In genomic region chr19:45200614-45201013, GRCh38 we compare ENCODE assay signal across 12 cellular contexts. TPM values are rescaled to one million over a fixed set of nuclear protein-coding genes. Genes with fewer than 3 reads are reported as not detected.
DNase-seq lines count a peak whose midpoint lies in the region; TF ChIP-seq lines count a peak whose summit lies in the region.
"Had no signal": no experiment of that assay in that cellular context is flagged by ENCODE, and none has a peak within 500 bp of the region (broad histone marks: within the 10 kb centered on the region; RNA-seq: fewer than 3 reads in every experiment).

No MANE protein-coding gene starts in this region.

- TF ChIP-seq CTCF in fibroblast of the aortic adventitia (IDR thresholded peaks at IDR 0.05; ENCODE audit: insufficient read depth, low read length), result peak; percentile 46

- H3K27ac Mint-ChIP-seq in activated CD4-positive, alpha-beta memory T cell treated with anti-CD3 and anti-CD28 coated beads for 36 hours, result no peak overlapping the region
- H3K27ac Mint-ChIP-seq: stimulated activated naive CD8-positive, alpha-beta T cell treated with anti-CD3 and anti-CD28 coated beads, Interleukin-15, Interleukin-2, amounts not matched to agents 100 ng/mL and 50 ng/mL, for 24 hours had no signal

- H3K4me3 ChIP-seq in SJCRH30 (no peak overlapping the region), fibroblast of the aortic adventitia (ENCODE audit: low read depth, low read length) (no peak overlapping the region)

- no peak overlapping the region for H3K4me3 Mint-ChIP-seq in activated CD4-positive, alpha-beta memory T cell treated with anti-CD3 and anti-CD28 coated beads for 36 hours
- H3K4me3 Mint-ChIP-seq: stimulated activated naive CD8-positive, alpha-beta T cell treated with anti-CD3 and anti-CD28 coated beads, Interleukin-15, Interleukin-2, amounts not matched to agents 100 ng/mL and 50 ng/mL, for 24 hours had no signal

- H3K27me3 Mint-ChIP-seq in activated CD4-positive, alpha-beta memory T cell treated with anti-CD3 and anti-CD28 coated beads for 36 hours, result no peaks in the 10 kb centered on the region
- H3K27me3 Mint-ChIP-seq: stimulated activated naive CD8-positive, alpha-beta T cell treated with anti-CD3 and anti-CD28 coated beads, Interleukin-15, Interleukin-2, amounts not matched to agents 100 ng/mL and 50 ng/mL, for 24 hours had no signal

- no peaks in the 10 kb centered on the region for H3K9me3 ChIP-seq in SJCRH30 (replicated peaks)

- H3K9me3 Mint-ChIP-seq in activated CD4-positive, alpha-beta memory T cell treated with anti-CD3 and anti-CD28 coated beads for 36 hours, result no peaks in the 10 kb centered on the region
- H3K9me3 Mint-ChIP-seq: stimulated activated naive CD8-positive, alpha-beta T cell treated with anti-CD3 and anti-CD28 coated beads, Interleukin-15, Interleukin-2, amounts not matched to agents 100 ng/mL and 50 ng/mL, for 24 hours had no signal

- H3K36me3 Mint-ChIP-seq in activated CD4-positive, alpha-beta memory T cell treated with anti-CD3 and anti-CD28 coated beads for 36 hours, result no peaks in the 10 kb centered on the region

- H3K4me1 ChIP-seq in SJCRH30, result no peaks in the 10 kb centered on the region

- no peaks in the 10 kb centered on the region for H3K36me3 ChIP-seq in SJCRH30

- POLR2A ChIA-PET in activated CD4-positive, alpha-beta memory T cell treated with anti-CD3 and anti-CD28 coated beads for 36 hours (lab: Charles Lee), result no interaction called here

- CTCF ChIA-PET in activated CD4-positive, alpha-beta memory T cell treated with anti-CD3 and anti-CD28 coated beads for 36 hours (lab: Charles Lee), result interaction anchor here (0.7 to 1.2 kb wide), 2 partner anchors 48 to 138 kb away, joined by 4 to 6 read pairs; no protein-coding TSS in a partner anchor

- peak; percentile 7 for DNase-seq in DMS153 (lab: John Stamatoyannopoulos, UW)
- no peak for DNase-seq in DMS153 treated with DMSO at 0.1 percent for 48 hours (lab: John Stamatoyannopoulos, UW; ENCODE audit: unreplicated experiment)
- peak; percentile 42 to 60 for DNase-seq in SJCRH30
- DNase-seq in fibroblast of the aortic adventitia (ENCODE audit: low read depth), result peak; percentile 67
- DNase-seq in posterior cingulate gyrus, result peak in 6 of 10 donors; percentile 17 to 92 (median 34)
- no peak for DNase-seq in activated CD4-positive, alpha-beta memory T cell treated with anti-CD3 and anti-CD28 coated beads for 36 hours
- DNase-seq in activated effector memory CD4-positive, alpha-beta T cell treated with Interleukin-2 at 50 U/mL for 16 hours, result no peak
- no peak for DNase-seq in GM19238 (ENCODE audit: insufficient read length, low spot score)
- DNase-seq: 8988T; activated naive CD4-positive, alpha-beta T cell treated with anti-CD3 and anti-CD28 coated beads, Interleukin-2, amount 50 U/mL, for 16 hours; HCEC 1CT had no signal

- no peaks in the 10 kb centered on the region for H3K4me1 Mint-ChIP-seq in activated CD4-positive, alpha-beta memory T cell treated with anti-CD3 and anti-CD28 coated beads for 36 hours (ENCODE audit: low read depth)

- H3K27ac ChIP-seq in SJCRH30, result no peak overlapping the region

- peaks cover 2% of the 10 kb centered on the region; the same call in 1 of the 2 replicates for H3K27me3 ChIP-seq in SJCRH30

- intact Hi-C loops in posterior cingulate gyrus (cut with DNase I), result loop anchor here (5.0 kb wide), 1 partner anchor 137 kb away; no protein-coding TSS in a partner anchor
- intact Hi-C loops in activated CD4-positive, alpha-beta memory T cell treated with anti-CD3 and anti-CD28 coated beads for 36 hours (cut with micrococcal nuclease), result no loop called here

RNA-seq across cellular contexts. Expression of gene BLOC1S3, which starts 22.0 kb away (rescaled TPM):
- total RNA-seq in SJCRH30 (2014; rRNA removed; shearing (Covaris generic)), result 2.1 and 2.6 TPM in 2 replicates
- total RNA-seq in fibroblast of the aortic adventitia (ENCODE audit: low replicate concordance), result 7.7 and 16.1 TPM in 2 replicates
- 10 to 100 TPM; 10.4 to 11.8 TPM for total RNA-seq in activated CD4-positive, alpha-beta memory T cell treated with anti-CD3 and anti-CD28 coated beads for 36 hours

RNA-seq across cellular contexts. Expression of gene TRAPPC6A, which starts 22.6 kb away (rescaled TPM):
- 3.0 and 4.7 TPM in 2 replicates for total RNA-seq in SJCRH30 (2014; rRNA removed; shearing (Covaris generic))
- total RNA-seq in fibroblast of the aortic adventitia (ENCODE audit: low replicate concordance), result 6.9 and 10.1 TPM in 2 replicates
- total RNA-seq in activated CD4-positive, alpha-beta memory T cell treated with anti-CD3 and anti-CD28 coated beads for 36 hours, result 10 to 100 TPM; 35.1 to 39.9 TPM

RNA-seq across cellular contexts. Expression of gene NKPD1, which starts 39.8 kb away (rescaled TPM):
- total RNA-seq in SJCRH30 (2014; rRNA removed; shearing (Covaris generic)), result not detected in 2 replicates
- 0.25 and 0.36 TPM in 2 replicates for total RNA-seq in fibroblast of the aortic adventitia (ENCODE audit: low replicate concordance)
- total RNA-seq in activated CD4-positive, alpha-beta memory T cell treated with anti-CD3 and anti-CD28 coated beads for 36 hours, result under 1 TPM; 0.10 to 0.22 TPM

RNA-seq across cellular contexts. Expression of gene EXOC3L2, which starts 44.6 kb away (rescaled TPM):
- 0.13 TPM in 1 of 2 replicates, not detected in the other for total RNA-seq in SJCRH30 (2014; rRNA removed; shearing (Covaris generic))
- under 0.01 TPM in 1 of 2 replicates, not detected in the other for total RNA-seq in fibroblast of the aortic adventitia (ENCODE audit: low replicate concordance)
- not detected for total RNA-seq in activated CD4-positive, alpha-beta memory T cell treated with anti-CD3 and anti-CD28 coated beads for 36 hours

RNA-seq across cellular contexts. Expression of gene MARK4, which starts 50.5 kb away (rescaled TPM):
- 16.5 and 16.8 TPM in 2 replicates for total RNA-seq in SJCRH30 (2014; rRNA removed; shearing (Covaris generic))
- total RNA-seq in fibroblast of the aortic adventitia (ENCODE audit: low replicate concordance), result 9.8 and 17.1 TPM in 2 replicates
- 10 to 100 TPM; 20.3 to 21.6 TPM for total RNA-seq in activated CD4-positive, alpha-beta memory T cell treated with anti-CD3 and anti-CD28 coated beads for 36 hours

Comparison
In these comparisons a context has a peak if more than half of its experiments do, and no peak if none do; other contexts are left out.
1. DNase-seq: peak in DMS153 (single experiment), SJCRH30 (2 of 2), fibroblast of the aortic adventitia (single experiment) and posterior cingulate gyrus (6 of 10); none in DMS153 treated with DMSO at 0.1 percent for 48 hours (single experiment), activated CD4-positive, alpha-beta memory T cell treated with anti-CD3 and anti-CD28 coated beads for 36 hours (single experiment), activated effector memory CD4-positive, alpha-beta T cell treated with Interleukin-2 at 50 U/mL for 16 hours (single experiment) and GM19238 (single experiment).